ENCODE assay signal across 8 cellular contexts in the genomic region with DNA sequence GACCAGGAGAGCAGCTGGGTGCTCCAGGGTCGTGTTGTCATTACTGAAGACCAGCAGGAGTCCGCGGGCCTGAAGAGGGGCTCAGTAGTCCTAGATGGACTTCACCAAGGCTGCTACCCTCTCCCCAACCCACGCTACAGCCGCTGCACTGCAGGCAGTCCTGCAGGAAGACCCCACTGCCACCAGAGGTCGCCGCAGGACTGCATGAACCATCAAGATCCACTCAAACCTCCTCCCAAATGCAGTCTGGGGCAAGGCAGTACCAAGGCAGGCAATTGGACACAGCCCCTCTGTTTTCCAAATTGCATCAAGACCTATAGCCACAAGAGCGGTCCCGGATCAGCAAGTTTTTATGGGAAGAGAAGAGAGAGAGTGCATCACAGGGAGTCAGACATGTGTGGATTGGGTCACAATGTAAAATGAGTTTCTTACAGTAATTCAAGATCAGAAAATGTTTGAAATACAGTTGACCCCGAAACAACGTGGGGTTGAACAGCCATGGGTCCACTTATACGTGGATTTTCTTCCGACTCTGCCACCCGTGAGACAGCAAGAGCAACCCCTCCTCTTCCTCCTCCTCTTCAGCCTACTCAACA. TPM values are rescaled to one million over a fixed set of nuclear protein-coding genes. Genes with fewer than 3 reads are reported as not detected.
DNase-seq lines count a peak whose midpoint lies in the region; ATAC-seq and TF ChIP-seq lines count a peak whose summit lies in the region.

No MANE protein-coding gene starts in this region.

- intact Hi-C loops in OCI-LY7 (cut with micrococcal nuclease; ENCODE audit: unreplicated experiment): loop anchor here (1.0 to 10.0 kb wide), 5 partner anchors 51 to 846 kb away; a partner anchor contains a TSS

- no peak overlapping the region for H2AFZ ChIP-seq in OCI-LY7 (ENCODE audit: low read length)

- TF ChIP-seq CTCF in OCI-LY7 (conservative IDR thresholded peaks at IDR 0.05; ENCODE audit: low read length) (peak; percentile 95), nephron progenitor cell (IDR thresholded peaks at IDR 0.05) (peak; percentile 99)

- H3K4me1 Mint-ChIP-seq in nephron progenitor cell: no peaks in the 10 kb centered on the region
- peaks cover 20% of the 10 kb centered on the region for H3K4me1 Mint-ChIP-seq in stimulated activated naive CD8-positive, alpha-beta T cell treated with anti-CD3 and anti-CD28 coated beads, Interleukin-15, amount 100 ng/mL, for 72 hours

- no TSS peak for BruUV-seq in OCI-LY7 (replicated peaks; lab: Mats Ljungman, UMichigan)

- H3K4me1 ChIP-seq in OCI-LY7 (ENCODE audit: insufficient read depth, low read length, poor library complexity, severe bottlenecking): no peaks in the 10 kb centered on the region

- peak; percentile 57 for DNase-seq in DMS153 treated with DMSO at 0.1 percent for 48 hours (lab: John Stamatoyannopoulos, UW; ENCODE audit: unreplicated experiment)
- DNase-seq in HS-5 (ENCODE audit: low read depth): peak; percentile 24
- peak; percentile 73 for DNase-seq in OCI-LY7 (ENCODE audit: low spot score)
- DNase-seq in activated T-cell treated with anti-CD3 and anti-CD28 coated beads for 48 hours (ENCODE audit: low read depth): peak; percentile 73
- DNase-seq in fibroblast of gingiva (ENCODE audit: low read depth): peak; percentile 69
- DNase-seq in nephron progenitor cell: peak; percentile 85
- peak; percentile 75 to 82 for DNase-seq in stimulated activated naive CD8-positive, alpha-beta T cell treated with anti-CD3 and anti-CD28 coated beads, Interleukin-15, amount 100 ng/mL, for 72 hours

- H3K4me3 Mint-ChIP-seq in nephron progenitor cell: no peak overlapping the region
- no peak overlapping the region for H3K4me3 Mint-ChIP-seq in stimulated activated naive CD8-positive, alpha-beta T cell treated with anti-CD3 and anti-CD28 coated beads, Interleukin-15, amount 100 ng/mL, for 72 hours

- no peaks in the 10 kb centered on the region for H3K27me3 Mint-ChIP-seq in nephron progenitor cell (ENCODE audit: low read depth, poor library complexity)
- peaks cover 55% of the 10 kb centered on the region for H3K27me3 Mint-ChIP-seq in stimulated activated naive CD8-positive, alpha-beta T cell treated with anti-CD3 and anti-CD28 coated beads, Interleukin-15, amount 100 ng/mL, for 72 hours

- POLR2A ChIA-PET in OCI-LY7 (lab: Charles Lee): interaction anchor here (1.0 kb wide), 1 partner anchor 11 kb away, joined by 3 read pairs; no protein-coding TSS in a partner anchor

- peak; percentile 81 for ATAC-seq in GM21367 (IDR thresholded peaks at IDR 0.05; ENCODE audit: unreplicated experiment)
- ATAC-seq in stimulated activated naive CD8-positive, alpha-beta T cell treated with anti-CD3 and anti-CD28 coated beads, Interleukin-15, amount 100 ng/mL, for 72 hours: peak; percentile 47

- H3K36me3 ChIP-seq in OCI-LY7 (ENCODE audit: insufficient read depth, low read length): no peaks in the 10 kb centered on the region

- H3K4me2 ChIP-seq in OCI-LY7 (ENCODE audit: low read length): no peak overlapping the region

- no peaks in the 10 kb centered on the region for H3K9me3 ChIP-seq in OCI-LY7 (ENCODE audit: low read length)

- H3K36me3 Mint-ChIP-seq in nephron progenitor cell (ENCODE audit: low read depth): peaks cover 23% of the 10 kb centered on the region

- H3K27ac ChIP-seq in OCI-LY7 (ENCODE audit: low read depth, low read length, poor library complexity, severe bottlenecking): no peak overlapping the region

- H3K9me3 Mint-ChIP-seq in nephron progenitor cell: peaks cover 3% of the 10 kb centered on the region
- H3K9me3 Mint-ChIP-seq in stimulated activated naive CD8-positive, alpha-beta T cell treated with anti-CD3 and anti-CD28 coated beads, Interleukin-15, amount 100 ng/mL, for 72 hours: no peaks in the 10 kb centered on the region

- no peak overlapping the region for H3K4me3 ChIP-seq in OCI-LY7 (ENCODE audit: low read depth, low read length, poor library complexity, severe bottlenecking)

- CTCF ChIA-PET in OCI-LY7 (lab: Charles Lee; ENCODE audit: unreplicated experiment): interaction anchor here (1.3 kb wide), 1 partner anchor 50 kb away, joined by 3 read pairs; no protein-coding TSS in a partner anchor

- no peaks in the 10 kb centered on the region; the same call in 1 of the 2 replicates for H4K20me1 ChIP-seq in OCI-LY7 (ENCODE audit: insufficient read depth, low read length)

- H3K79me2 ChIP-seq in OCI-LY7 (ENCODE audit: insufficient read depth, low read depth, low read length): no peaks in the 10 kb centered on the region

- peak overlapping the region; percentile 60 for H3K27ac Mint-ChIP-seq in nephron progenitor cell
- peak overlapping the region in 1 of 2 donors; percentile 75 for H3K27ac Mint-ChIP-seq in stimulated activated naive CD8-positive, alpha-beta T cell treated with anti-CD3 and anti-CD28 coated beads, Interleukin-15, amount 100 ng/mL, for 72 hours

- no peaks in the 10 kb centered on the region for H3K9me2 ChIP-seq in OCI-LY7 (ENCODE audit: insufficient read depth, low read length)

RNA-seq across cellular contexts. Expression of a gene that starts 46.7 kb away (rescaled TPM):
- total RNA-seq in OCI-LY7 (2014; rRNA removed; shearing (Covaris generic)): not detected in 2 replicates
- not detected in 2 replicates for total RNA-seq in OCI-LY7 (2022)

RNA-seq across cellular contexts. Expression of a gene that starts 58.7 kb away (rescaled TPM):
- total RNA-seq in OCI-LY7 (2014; rRNA removed; shearing (Covaris generic)): not detected in 2 replicates
- total RNA-seq in OCI-LY7 (2022): not detected in 2 replicates

Comparison
In these comparisons a context has a peak if more than half of its experiments do, and no peak if none do; other contexts are left out.
1. DNase-seq: peak in every context shown above with its lines; median percentile 85 in nephron progenitor cell; 78 in stimulated activated naive CD8-positive, alpha-beta T cell treated with anti-CD3 and anti-CD28 coated beads, Interleukin-15, amount 100 ng/mL, for 72 hours; 73 in OCI-LY7; 73 in activated T-cell treated with anti-CD3 and anti-CD28 coated beads for 48 hours; 69 in fibroblast of gingiva; 57 in DMS153 treated with DMSO at 0.1 percent for 48 hours; 24 in HS-5.